1 cellular context compared by ENCODE assay signal in the genomic region with DNA sequence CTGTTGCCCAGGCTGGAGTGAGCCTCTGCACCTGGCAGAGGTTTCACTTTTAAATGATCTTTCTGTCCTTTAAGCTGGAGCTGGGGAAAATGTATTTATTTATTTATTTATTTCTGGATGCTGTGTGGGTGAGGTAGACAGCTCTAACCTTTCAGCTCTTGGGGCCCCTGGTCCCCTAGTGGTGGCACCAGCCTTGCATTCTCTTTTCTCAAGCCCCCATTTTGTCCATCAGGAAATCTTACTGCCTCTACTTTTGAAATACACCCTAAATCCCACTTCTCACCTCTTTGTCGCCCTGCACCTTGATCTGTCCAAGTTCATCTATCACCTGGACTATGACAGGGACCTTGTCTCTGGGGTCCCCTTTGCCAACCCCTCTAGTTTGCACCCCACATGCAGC.
TF ChIP-seq lines count a peak whose summit lies in the region.

No MANE protein-coding gene starts in this region.

TF ChIP-seq in HEK293, 187 proteins besides CTCF, POLR2A, EP300 and RAD21:
- TF ChIP-seq ZNF202 (tag by site-specific recombination; IDR thresholded peaks at IDR 0.05; ENCODE audit: borderline replicate concordance): no peak
- TF ChIP-seq ZNF664 (tag by site-specific recombination; IDR thresholded peaks at IDR 0.05): no peak
- TF ChIP-seq, protein P1, sequence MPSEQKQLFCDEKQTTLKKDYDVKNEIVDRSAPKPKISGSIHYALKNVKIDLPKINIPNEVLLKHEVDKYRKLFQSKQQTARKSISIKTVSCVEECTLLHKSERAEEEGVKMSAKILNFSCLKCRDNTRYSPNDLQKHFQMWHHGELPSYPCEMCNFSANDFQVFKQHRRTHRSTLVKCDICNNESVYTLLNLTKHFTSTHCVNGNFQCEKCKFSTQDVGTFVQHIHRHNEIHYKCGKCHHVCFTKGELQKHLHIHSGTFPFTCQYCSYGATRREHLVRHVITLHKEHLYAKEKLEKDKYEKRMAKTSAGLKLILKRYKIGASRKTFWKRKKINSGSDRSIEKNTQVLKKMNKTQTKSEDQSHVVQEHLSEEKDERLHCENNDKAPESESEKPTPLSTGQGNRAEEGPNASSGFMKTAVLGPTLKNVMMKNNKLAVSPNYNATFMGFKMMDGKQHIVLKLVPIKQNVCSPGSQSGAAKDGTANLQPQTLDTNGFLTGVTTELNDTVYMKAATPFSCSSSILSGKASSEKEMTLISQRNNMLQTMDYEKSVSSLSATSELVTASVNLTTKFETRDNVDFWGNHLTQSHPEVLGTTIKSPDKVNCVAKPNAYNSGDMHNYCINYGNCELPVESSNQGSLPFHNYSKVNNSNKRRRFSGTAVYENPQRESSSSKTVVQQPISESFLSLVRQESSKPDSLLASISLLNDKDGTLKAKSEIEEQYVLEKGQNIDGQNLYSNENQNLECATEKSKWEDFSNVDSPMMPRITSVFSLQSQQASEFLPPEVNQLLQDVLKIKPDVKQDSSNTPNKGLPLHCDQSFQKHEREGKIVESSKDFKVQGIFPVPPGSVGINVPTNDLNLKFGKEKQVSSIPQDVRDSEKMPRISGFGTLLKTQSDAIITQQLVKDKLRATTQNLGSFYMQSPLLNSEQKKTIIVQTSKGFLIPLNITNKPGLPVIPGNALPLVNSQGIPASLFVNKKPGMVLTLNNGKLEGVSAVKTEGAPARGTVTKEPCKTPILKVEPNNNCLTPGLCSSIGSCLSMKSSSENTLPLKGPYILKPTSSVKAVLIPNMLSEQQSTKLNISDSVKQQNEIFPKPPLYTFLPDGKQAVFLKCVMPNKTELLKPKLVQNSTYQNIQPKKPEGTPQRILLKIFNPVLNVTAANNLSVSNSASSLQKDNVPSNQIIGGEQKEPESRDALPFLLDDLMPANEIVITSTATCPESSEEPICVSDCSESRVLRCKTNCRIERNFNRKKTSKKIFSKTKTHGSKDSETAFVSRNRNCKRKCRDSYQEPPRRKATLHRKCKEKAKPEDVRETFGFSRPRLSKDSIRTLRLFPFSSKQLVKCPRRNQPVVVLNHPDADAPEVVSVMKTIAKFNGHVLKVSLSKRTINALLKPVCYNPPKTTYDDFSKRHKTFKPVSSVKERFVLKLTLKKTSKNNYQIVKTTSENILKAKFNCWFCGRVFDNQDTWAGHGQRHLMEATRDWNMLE (tag by site-specific recombination; conservative IDR thresholded peaks at IDR 0.05; ENCODE audit: low read depth): no peak
- no peak for TF ChIP-seq ZBTB17 (tag by site-specific recombination; IDR thresholded peaks at IDR 0.05)
- no peak for TF ChIP-seq ZNF423 (tag by site-specific recombination; IDR thresholded peaks at IDR 0.05)
- peak; percentile 25; the same call in 1 of the 2 replicates for TF ChIP-seq YY2 (tag by site-specific recombination; IDR thresholded peaks at IDR 0.05)
